In the genomic region with DNA sequence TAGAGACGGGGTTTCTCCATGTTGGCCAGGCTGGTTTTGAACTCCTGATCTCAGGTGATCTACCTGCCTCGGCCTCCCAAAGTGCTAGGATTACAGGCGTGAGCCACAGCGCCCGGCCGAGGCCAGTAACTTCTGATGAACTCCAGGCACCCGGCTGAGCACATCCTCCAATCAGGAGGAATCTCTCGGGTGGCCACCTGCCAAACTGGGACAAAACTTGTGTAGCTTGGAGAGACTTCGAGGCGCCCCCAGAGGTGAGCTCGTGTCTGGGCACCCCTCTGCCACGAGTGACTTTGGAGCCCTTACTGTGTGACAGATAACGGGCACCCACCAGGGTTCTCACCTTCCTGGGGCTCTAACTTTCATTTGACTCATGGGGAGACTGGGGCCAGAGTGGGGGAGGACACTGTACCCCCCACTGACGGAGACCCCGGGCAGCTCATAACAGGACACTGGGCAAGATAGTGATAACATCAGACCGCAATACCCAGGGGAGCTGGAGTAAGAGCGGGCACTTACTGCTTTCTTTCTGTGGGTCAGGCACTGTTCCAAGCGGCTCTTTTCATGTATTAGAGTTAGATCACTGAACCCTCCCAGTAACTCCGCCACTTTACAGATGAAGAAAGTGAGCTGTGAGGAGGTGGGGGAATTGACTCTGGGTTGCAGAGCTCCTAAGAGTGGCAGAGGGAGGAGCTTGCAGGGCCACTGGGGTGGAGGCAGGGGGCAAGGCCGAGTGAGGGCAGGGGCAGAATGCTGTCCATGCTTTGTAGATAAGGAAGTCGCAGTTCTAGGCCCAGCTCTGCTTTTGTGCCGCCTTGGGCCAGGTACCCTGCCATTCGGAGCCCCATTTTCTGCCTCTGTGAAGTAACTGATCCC, we compare ENCODE assay signal across 13 cellular contexts. TPM values are rescaled to one million over a fixed set of nuclear protein-coding genes. Genes with fewer than 3 reads are reported as not detected.
A peak's percentile ranks its signal among the peaks of the same experiment; 100 is the strongest.
DNase-seq lines count a peak whose midpoint lies in the region; ATAC-seq and TF ChIP-seq lines count a peak whose summit lies in the region.
"Had no signal": no experiment of that assay in that cellular context is flagged by ENCODE, and none has a peak within 500 bp of the region (broad histone marks: within the 10 kb centered on the region; RNA-seq: fewer than 3 reads in every experiment).

No MANE protein-coding gene starts in this region.

- DNase-seq in DMS79 (lab: John Stamatoyannopoulos, UW) (peak; percentile 76), NB4 (ENCODE audit: low read depth) (peak; percentile 92), caudate nucleus (lab: John Stamatoyannopoulos, UW) (no peak), osteoblast (ENCODE audit: insufficient read length, low spot score, missing footprints) (peak; percentile 90), GM19240 (ENCODE audit: insufficient read length, low spot score) (no peak), NCI-H226 (no peak)
- DNase-seq: activated T-cell treated with anti-CD3 and anti-CD28 coated beads, Interleukin-2, amount 50 U/mL, for 4 hours; CD4-positive, alpha-beta memory T cell; NCI-H2081 treated with DMSO at 0.1 percent for 48 hours had no signal

- no peak for ATAC-seq in GM21381 (IDR thresholded peaks at IDR 0.05; ENCODE audit: unreplicated experiment)
- ATAC-seq in HG03097 (IDR thresholded peaks at IDR 0.05; ENCODE audit: low FRiP score, unreplicated experiment) = no peak
- ATAC-seq: activated T-cell treated with anti-CD3 and anti-CD28 coated beads, Interleukin-2, amount 50 U/mL, for 4 hours; natural killer cell treated with Interleukin-12 subunit alpha and Interleukin-12 subunit beta and Interleukin-15 and Interleukin-18, amount 100 ng/mL, for 72 hours had no signal

- H3K27ac ChIP-seq in caudate nucleus (ENCODE audit: low read depth, low read length) (peak overlapping the region; percentile 48), osteoblast (ENCODE audit: low read depth, low read length) (peak overlapping the region; percentile 63)
- H3K27ac ChIP-seq: breast epithelium had no signal

- H3K27me3 ChIP-seq in osteoblast (ENCODE audit: insufficient read depth, low read length) = peaks cover 36% of the 10 kb centered on the region

- H3K4me2 ChIP-seq in osteoblast (ENCODE audit: insufficient read depth, low read length) = peak overlapping the region; percentile 39

- H3K79me2 ChIP-seq in osteoblast (ENCODE audit: insufficient read depth, low read length) = no peaks in the 10 kb centered on the region

- no peak for TF ChIP-seq CTCF in NB4 (IDR thresholded peaks at IDR 0.05; ENCODE audit: low read depth, low read length)
- no peak for TF ChIP-seq CTCF in osteoblast (IDR thresholded peaks at IDR 0.05; ENCODE audit: extremely low read depth, low read depth, low read length)

- H3K36me3 ChIP-seq in osteoblast (ENCODE audit: insufficient read depth, low read length) = no peaks in the 10 kb centered on the region
- H3K36me3 ChIP-seq: breast epithelium had no signal

- H3K4me1 ChIP-seq in osteoblast (ENCODE audit: insufficient read depth, low read length) = peaks cover 29% of the 10 kb centered on the region
- H3K4me1 ChIP-seq: breast epithelium had no signal

- no peak overlapping the region for H2AFZ ChIP-seq in osteoblast (ENCODE audit: low read length)

- no peak overlapping the region for H3K4me3 ChIP-seq in NB4 (ENCODE audit: low read depth, low read length)
- H3K4me3 ChIP-seq in osteoblast (ENCODE audit: insufficient read depth, low read length) = no peak overlapping the region
- H3K4me3 ChIP-seq: breast epithelium had no signal

- no peaks in the 10 kb centered on the region for H4K20me1 ChIP-seq in osteoblast (ENCODE audit: insufficient read depth, low read length)

- TF ChIP-seq POLR2A in NB4 (IDR thresholded peaks at IDR 0.05; ENCODE audit: extremely low read depth, insufficient read length) = no peak

- H3K9me3 ChIP-seq in osteoblast (ENCODE audit: low read depth, low read length) = no peaks in the 10 kb centered on the region
- H3K9me3 ChIP-seq: breast epithelium had no signal

RNA-seq across cellular contexts. Expression of gene PADI2, which starts 1.9 kb away (rescaled TPM):
- under 0.01 and 0.29 TPM in 2 replicates for total RNA-seq in osteoblast
- total RNA-seq: natural killer cell treated with Interleukin-12 subunit alpha and Interleukin-12 subunit beta and Interleukin-15 and Interleukin-18, amount 100 ng/mL, for 72 hours had no signal

Comparison
In these comparisons a context has a peak if more than half of its experiments do, and no peak if none do; other contexts are left out.
1. DNase-seq: peak in DMS79 (single experiment), NB4 (single experiment) and osteoblast (single experiment); none in caudate nucleus (0 of 61), GM19240 (single experiment) and NCI-H226 (single experiment).